Comparison of ENCODE assay signal across 20 cellular contexts in the genomic region with DNA sequence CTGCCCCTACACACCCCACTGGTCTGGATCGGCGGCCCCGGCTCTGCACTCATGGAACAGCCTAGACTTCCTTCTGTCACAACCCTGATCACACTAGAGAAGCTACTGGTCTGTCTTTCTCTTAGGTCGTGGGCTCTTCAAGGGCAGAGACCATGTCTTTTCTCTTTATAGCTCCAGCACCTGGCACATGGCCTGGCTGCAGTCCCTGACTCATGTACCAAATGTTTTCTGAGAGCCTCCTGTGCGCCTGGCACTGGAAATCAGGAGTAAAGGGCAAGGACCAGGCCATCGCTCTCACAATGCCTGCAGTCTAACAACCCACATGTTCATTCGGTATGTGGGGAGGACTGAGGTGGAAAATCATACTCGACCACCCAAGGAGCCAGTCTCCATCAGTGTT. TPM values are rescaled to one million over a fixed set of nuclear protein-coding genes. Genes with fewer than 3 reads are reported as not detected.
DNase-seq lines count a peak whose midpoint lies in the region; ATAC-seq and TF ChIP-seq lines count a peak whose summit lies in the region.
"Had no signal": no experiment of that assay in that cellular context is flagged by ENCODE, and none has a peak within 500 bp of the region (broad histone marks: within the 10 kb centered on the region; RNA-seq: fewer than 3 reads in every experiment).

No MANE protein-coding gene starts in this region.

- POLR2A ChIA-PET in activated CD4-positive, alpha-beta T cell treated with anti-CD3 and anti-CD28 coated beads, Interleukin-2, amount 10 ng/mL, durations not matched to agents 7 days and 5 days (lab: Charles Lee) = no interaction called here

- H3K4me1 ChIP-seq in left ventricle myocardium inferior (peaks cover 60% of the 10 kb centered on the region), skeletal muscle tissue (ENCODE audit: control insufficient read depth in 3 of 3, insufficient read depth in 3 of 3, low read length in 3 of 3) (peaks cover 30 to 31% (median 30%) of the 10 kb centered on the region in 3 donors)
- H3K4me1 ChIP-seq: pancreas had no signal

- peaks cover 7% of the 10 kb centered on the region for H3K4me1 Mint-ChIP-seq in activated CD4-positive, alpha-beta T cell treated with anti-CD3 and anti-CD28 coated beads, Interleukin-2, amount 10 ng/mL, durations not matched to agents 7 days and 5 days

- CTCF ChIA-PET in activated CD4-positive, alpha-beta T cell treated with anti-CD3 and anti-CD28 coated beads, Interleukin-2, amount 10 ng/mL, durations not matched to agents 7 days and 5 days (lab: Charles Lee) = interaction anchor here (0.9 to 1.3 kb wide), 2 partner anchors 14 to 39 kb away, joined by 3 read pairs; no protein-coding TSS in a partner anchor

- no peaks in the 10 kb centered on the region for H3K9me3 Mint-ChIP-seq in activated CD4-positive, alpha-beta T cell treated with anti-CD3 and anti-CD28 coated beads, Interleukin-2, amount 10 ng/mL, durations not matched to agents 7 days and 5 days
- H3K9me3 Mint-ChIP-seq: memory B cell, type B pancreatic cell had no signal

- H3K9ac ChIP-seq in skeletal muscle tissue (ENCODE audit: low read depth in 1 of 3, low read length in 3 of 3) = peak overlapping the region in 2 of 3 donors; percentile 17 to 55

- no peak for ATAC-seq in HG03097 (IDR thresholded peaks at IDR 0.05; ENCODE audit: low FRiP score, unreplicated experiment)
- ATAC-seq: pancreas, T-helper 17 cell had no signal

- H3K36me3 Mint-ChIP-seq in activated CD4-positive, alpha-beta T cell treated with anti-CD3 and anti-CD28 coated beads, Interleukin-2, amount 10 ng/mL, durations not matched to agents 7 days and 5 days (ENCODE audit: low read depth) = peaks cover 38% of the 10 kb centered on the region

- H3K4me3 ChIP-seq in left ventricle myocardium inferior (no peak overlapping the region), skeletal muscle tissue (ENCODE audit: low read length in 3 of 3) (peak overlapping the region in 2 of 3 donors; percentile 27 to 31), WERI-Rb-1 (ENCODE audit: low read depth, low read length) (no peak overlapping the region)
- H3K4me3 ChIP-seq: pancreas had no signal

- H3K27me3 Mint-ChIP-seq in activated CD4-positive, alpha-beta T cell treated with anti-CD3 and anti-CD28 coated beads, Interleukin-2, amount 10 ng/mL, durations not matched to agents 7 days and 5 days = no peaks in the 10 kb centered on the region
- H3K27me3 Mint-ChIP-seq: memory B cell, T-helper 17 cell, type B pancreatic cell had no signal

- H3K27ac ChIP-seq in left ventricle myocardium inferior (replicated peaks) (peak overlapping the region; percentile 83), skeletal muscle tissue (ENCODE audit: low read depth, low read length) (peak overlapping the region; percentile 75), WERI-Rb-1 (no peak overlapping the region)
- H3K27ac ChIP-seq: 22Rv1, pancreas, VCaP had no signal

- peak overlapping the region; percentile 17 for H3K27ac Mint-ChIP-seq in activated CD4-positive, alpha-beta T cell treated with anti-CD3 and anti-CD28 coated beads, Interleukin-2, amount 10 ng/mL, durations not matched to agents 7 days and 5 days
- H3K27ac Mint-ChIP-seq: memory B cell, type B pancreatic cell had no signal

- H3K9me3 ChIP-seq in left ventricle myocardium inferior (replicated peaks) = no peaks in the 10 kb centered on the region
- H3K9me3 ChIP-seq in skeletal muscle tissue (ENCODE audit: control insufficient read depth in 3 of 3, low read length in 3 of 3) = no peaks in the 10 kb centered on the region
- H3K9me3 ChIP-seq in WERI-Rb-1 (ENCODE audit: severe bottlenecking) = no peaks in the 10 kb centered on the region
- H3K9me3 ChIP-seq: pancreas had no signal

- H3K27me3 ChIP-seq in left ventricle myocardium inferior (ENCODE audit: low read depth) = no peaks in the 10 kb centered on the region
- no peaks in the 10 kb centered on the region for H3K27me3 ChIP-seq in skeletal muscle tissue (ENCODE audit: control insufficient read depth in 3 of 3, insufficient read depth in 3 of 3, low read length in 3 of 3)
- no peaks in the 10 kb centered on the region for H3K27me3 ChIP-seq in WERI-Rb-1 (ENCODE audit: insufficient read depth, low read depth, severe bottlenecking)
- H3K27me3 ChIP-seq: pancreas had no signal

- DNase-seq in activated CD4-positive, alpha-beta T cell treated with anti-CD3 and anti-CD28 coated beads, Interleukin-2, amount 10 ng/mL, durations not matched to agents 7 days and 5 days = no peak
- no peak for DNase-seq in activated CD4-positive, alpha-beta T cell treated with anti-CD3 and anti-CD28 coated beads for 4 hours
- DNase-seq in amniotic epithelial cell (ENCODE audit: low read depth) (peak; percentile 57), left ventricle myocardium inferior (peak; percentile 68), WERI-Rb-1 (no peak), NCI-H345 (lab: John Stamatoyannopoulos, UW) (no peak)
- DNase-seq: activated CD4-positive, alpha-beta T cell treated with anti-CD3 and anti-CD28 coated beads, Interleukin-2, amount 50 U/mL, for 4 hours; activated naive CD4-positive, alpha-beta T cell treated with Interleukin-2 at 50 U/mL for 16 hours; activated T-cell treated with anti-CD3 and anti-CD28 coated beads for 4 hours; NCI-H1694 treated with DMSO at 0.1 percent for 48 hours; NCI-H2227 treated with DMSO at 0.1 percent for 48 hours; pancreas; stimulated activated naive CD4-positive, alpha-beta T cell; T-helper 17 cell had no signal

- TF ChIP-seq CTCF in left ventricle myocardium inferior (IDR thresholded peaks at IDR 0.05; ENCODE audit: borderline replicate concordance) (no peak), WERI-Rb-1 (IDR thresholded peaks at IDR 0.05; ENCODE audit: low read depth, low read length) (no peak)

- H3K36me3 ChIP-seq in left ventricle myocardium inferior = peaks cover 48% of the 10 kb centered on the region
- H3K36me3 ChIP-seq in skeletal muscle tissue (ENCODE audit: control insufficient read depth in 3 of 3, insufficient read depth in 3 of 3, low read length in 3 of 3) = peaks cover 7 to 28% (median 9%) of the 10 kb centered on the region in 3 donors
- H3K36me3 ChIP-seq in WERI-Rb-1 = peaks cover 38% of the 10 kb centered on the region

- intact Hi-C loops in left ventricle myocardium inferior (cut with micrococcal nuclease) = no loop called here

- no peak overlapping the region for H3K4me3 Mint-ChIP-seq in activated CD4-positive, alpha-beta T cell treated with anti-CD3 and anti-CD28 coated beads, Interleukin-2, amount 10 ng/mL, durations not matched to agents 7 days and 5 days
- H3K4me3 Mint-ChIP-seq: memory B cell, T-helper 17 cell, type B pancreatic cell had no signal

RNA-seq across cellular contexts. Expression of gene ASCC2, which starts 7.5 kb away (rescaled TPM):
- 10 to 100 TPM; 92.4 to 96.4 TPM for total RNA-seq in activated CD4-positive, alpha-beta T cell treated with anti-CD3 and anti-CD28 coated beads, Interleukin-2, amount 10 ng/mL, durations not matched to agents 7 days and 5 days
- 34.7 TPM for total RNA-seq in left ventricle myocardium inferior
- 15.7 TPM for total RNA-seq in skeletal muscle tissue

RNA-seq across cellular contexts. Expression of gene MTMR3, which starts 52.4 kb away (rescaled TPM):
- total RNA-seq in activated CD4-positive, alpha-beta T cell treated with anti-CD3 and anti-CD28 coated beads, Interleukin-2, amount 10 ng/mL, durations not matched to agents 7 days and 5 days = 10 to 100 TPM; 24.3 to 27.9 TPM
- total RNA-seq in left ventricle myocardium inferior (31.3 TPM), skeletal muscle tissue (38.6 TPM)

Comparison
In these comparisons a context has a peak if more than half of its experiments do, and no peak if none do; other contexts are left out.
1. DNase-seq: peak in amniotic epithelial cell (single experiment) and left ventricle myocardium inferior (single experiment); none in activated CD4-positive, alpha-beta T cell treated with anti-CD3 and anti-CD28 coated beads, Interleukin-2, amount 10 ng/mL, durations not matched to agents 7 days and 5 days (single experiment), activated CD4-positive, alpha-beta T cell treated with anti-CD3 and anti-CD28 coated beads for 4 hours (0 of 2), WERI-Rb-1 (single experiment) and NCI-H345 (single experiment).
2. H3K4me3 ChIP-seq: peak in skeletal muscle tissue (2 of 3); none in left ventricle myocardium inferior (single experiment) and WERI-Rb-1 (single experiment).